In the genomic region with DNA sequence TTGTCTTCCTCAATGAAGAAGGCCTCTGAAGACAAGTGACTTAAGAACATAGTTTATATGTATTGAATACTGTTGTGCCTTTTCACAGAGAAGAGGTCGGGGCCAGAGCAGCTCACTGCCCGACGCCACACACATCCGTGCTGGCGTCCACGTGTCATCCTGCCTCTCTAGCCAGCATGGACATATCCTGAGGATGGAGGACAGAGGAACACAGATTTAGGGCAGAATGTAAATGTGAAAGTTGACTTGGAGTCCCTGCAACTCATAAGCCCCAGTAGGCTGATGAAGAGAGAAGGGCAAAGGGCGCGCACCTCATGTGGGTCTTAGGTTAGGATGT, we compare ENCODE assay signal across 12 cellular contexts. TPM values are rescaled to one million over a fixed set of nuclear protein-coding genes. Genes with fewer than 3 reads are reported as not detected.
DNase-seq lines count a peak whose midpoint lies in the region; ATAC-seq and TF ChIP-seq lines count a peak whose summit lies in the region.
"Had no signal": no experiment of that assay in that cellular context is flagged by ENCODE, and none has a peak within 500 bp of the region (broad histone marks: within the 10 kb centered on the region; RNA-seq: fewer than 3 reads in every experiment).

No MANE protein-coding gene starts in this region.

- H3K9me3 ChIP-seq in heart right ventricle (no peaks in the 10 kb centered on the region), right lobe of liver (no peaks in the 10 kb centered on the region), subcutaneous abdominal adipose tissue (ENCODE audit: control insufficient read depth in 5 of 5, low read length in 5 of 5) (no peaks in the 10 kb centered on the region)

- H3K27ac ChIP-seq in heart right ventricle, result peak overlapping the region in 2 of 10 donors; percentile 93 to 97
- H3K27ac ChIP-seq in right lobe of liver, result peak overlapping the region in 2 of 3 donors; percentile 88 to 96
- H3K27ac ChIP-seq in subcutaneous abdominal adipose tissue (ENCODE audit: low read depth, low read length), result no peak overlapping the region

- H3K36me3 ChIP-seq in heart right ventricle, result no peaks in the 10 kb centered on the region
- H3K36me3 ChIP-seq in right lobe of liver, result no peaks in the 10 kb centered on the region
- H3K36me3 ChIP-seq in subcutaneous abdominal adipose tissue (ENCODE audit: control insufficient read depth in 5 of 5, insufficient read depth in 5 of 5, low read length in 5 of 5), result no peaks in the 10 kb centered on the region

- H3K4me1 ChIP-seq in heart right ventricle (peaks cover 25 to 96% (median 80%) of the 10 kb centered on the region in 9 donors), right lobe of liver (peaks cover 0 to 67% (median 32%) of the 10 kb centered on the region in 4 donors), subcutaneous abdominal adipose tissue (ENCODE audit: control insufficient read depth in 5 of 5, insufficient read depth in 5 of 5, low read length in 5 of 5) (peaks cover 22 to 97% (median 90%) of the 10 kb centered on the region in 5 donors)

- DNase-seq in Right ventricle myocardium inferior (ENCODE audit: missing footprints) (peak; percentile 37), heart right ventricle (no peak), WTC11 (ENCODE audit: low spot score) (no peak), right lobe of liver (peak in 1 of 3 donors; percentile 25), posterior vena cava (ENCODE audit: low spot score) (no peak)
- DNase-seq: cortex of kidney; HCEC 1CT; midbrain; stimulated activated CD4-positive, alpha-beta T cell treated with anti-CD3 and anti-CD28 coated beads, Interleukin-1b, Interleukin-23, amount 100 ng/mL, for 48 hours had no signal

- H3K9ac ChIP-seq in subcutaneous abdominal adipose tissue (ENCODE audit: low read length in 5 of 5), result no peak overlapping the region

- no peaks in the 10 kb centered on the region for H3K27me3 Mint-ChIP-seq in WTC11 (ENCODE audit: low read depth)

- intact Hi-C loops in Right ventricle myocardium inferior (cut with DNase I) (loop anchor here (2.0 kb wide), 2 partner anchors 15 to 17 kb away; no protein-coding TSS in a partner anchor), heart right ventricle (cut with DNase I) (no loop called here), right lobe of liver (cut with DNase I) (no loop called here), posterior vena cava (cut with DNase I) (loop anchor here in 1 of 2 donors (5.0 kb wide), 1 partner anchor 43 kb away; no protein-coding TSS in a partner anchor)

- H3K4me3 Mint-ChIP-seq in WTC11, result peak overlapping the region; percentile 71

- no peak for TF ChIP-seq POLR2A in right lobe of liver (IDR thresholded peaks at IDR 0.05)
- no peak for TF ChIP-seq POLR2A in GM18505 (IDR thresholded peaks at IDR 0.05; ENCODE audit: borderline replicate concordance, extremely low read depth, insufficient read depth, insufficient read length)

- H3K27me3 ChIP-seq in heart right ventricle (no peaks in the 10 kb centered on the region), right lobe of liver (no peaks in the 10 kb centered on the region), subcutaneous abdominal adipose tissue (ENCODE audit: control insufficient read depth in 5 of 5, insufficient read depth in 4 of 5, low read length in 5 of 5) (no peaks in the 10 kb centered on the region)

- TF ChIP-seq CTCF in heart right ventricle (IDR thresholded peaks at IDR 0.05) (no peak), WTC11 (IDR thresholded peaks at IDR 0.05) (no peak), right lobe of liver (IDR thresholded peaks at IDR 0.05) (no peak)

- H3K9me3 Mint-ChIP-seq in WTC11, result no peaks in the 10 kb centered on the region

- peaks cover 28% of the 10 kb centered on the region for H3K4me1 Mint-ChIP-seq in WTC11

- H3K27ac Mint-ChIP-seq in WTC11, result no peak overlapping the region

- no peaks in the 10 kb centered on the region for H3K36me3 Mint-ChIP-seq in WTC11

- CTCF ChIA-PET in WTC11 (lab: Charles Lee), result interaction anchor here (1.8 to 5.0 kb wide), 4 partner anchors 8 to 78 kb away, joined by 11 to 48 read pairs (median 12); no protein-coding TSS in a partner anchor

- ATAC-seq in Right ventricle myocardium inferior, result no peak
- ATAC-seq in heart right ventricle, result no peak
- no peak for ATAC-seq in WTC11
- ATAC-seq in right lobe of liver, result no peak
- no peak for ATAC-seq in HG03571 (IDR thresholded peaks at IDR 0.05; ENCODE audit: unreplicated experiment)
- ATAC-seq in GM18505 (IDR thresholded peaks at IDR 0.05; ENCODE audit: unreplicated experiment), result no peak

- H3K4me3 ChIP-seq in heart right ventricle, result peak overlapping the region in 2 of 10 donors; percentile 96 to 99
- peak overlapping the region; percentile 69 to 93 (median 86) for H3K4me3 ChIP-seq in right lobe of liver
- peak overlapping the region in 3 of 5 donors; percentile 73 to 75 (median 73) for H3K4me3 ChIP-seq in subcutaneous abdominal adipose tissue (ENCODE audit: low read depth in 1 of 5, low read length in 5 of 5)

- WGBS in heart right ventricle, 2 donors, result 94 to 98% methylated on average over 8 of the region's 8 CpGs
- WGBS in right lobe of liver (ENCODE audit: insufficient coverage, low coverage, low lambda C conversion rate, missing lambda C conversion rate), result 39% methylated on average over 8 of the region's 8 CpGs

- POLR2A ChIA-PET in WTC11 (lab: Charles Lee), result no interaction called here

TF ChIP-seq in WTC11, 78 proteins besides CTCF, POLR2A, EP300 and RAD21:
- TF ChIP-seq, protein P1, sequence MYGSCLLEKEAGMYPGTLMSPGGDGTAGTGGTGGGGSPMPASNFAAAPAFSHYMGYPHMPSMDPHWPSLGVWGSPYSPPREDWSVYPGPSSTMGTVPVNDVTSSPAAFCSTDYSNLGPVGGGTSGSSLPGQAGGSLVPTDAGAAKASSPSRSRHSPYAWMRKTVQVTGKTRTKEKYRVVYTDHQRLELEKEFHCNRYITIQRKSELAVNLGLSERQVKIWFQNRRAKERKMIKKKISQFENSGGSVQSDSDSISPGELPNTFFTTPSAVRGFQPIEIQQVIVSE (CRISPR knock-in tag; IDR thresholded peaks at IDR 0.05; ENCODE audit: borderline replicate concordance), result no peak
- TF ChIP-seq, protein P2, sequence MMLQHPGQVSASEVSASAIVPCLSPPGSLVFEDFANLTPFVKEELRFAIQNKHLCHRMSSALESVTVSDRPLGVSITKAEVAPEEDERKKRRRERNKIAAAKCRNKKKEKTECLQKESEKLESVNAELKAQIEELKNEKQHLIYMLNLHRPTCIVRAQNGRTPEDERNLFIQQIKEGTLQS (CRISPR knock-in tag; conservative IDR thresholded peaks at IDR 0.05), result no peak

RNA-seq across cellular contexts. Expression of a gene that starts 1.3 kb away (rescaled TPM):
- total RNA-seq in Right ventricle myocardium inferior (30.6 TPM), heart right ventricle (10 to 100 TPM; 15.1 to 34.5 (median 22.7) TPM), WTC11 (2021) (0.87 to 1.1 TPM (median 0.92 TPM) in 3 replicates), right lobe of liver (10 to 100 TPM; 13.3 to 45.3 (median 22.8) TPM), posterior vena cava (10 to 100 TPM in 1 of 2 donors, 1 to 10 TPM in 1; 9.4 to 14.3 TPM)
- polyA plus RNA-seq in heart right ventricle, result 10 to 100 TPM; 13.3 to 28.7 TPM

RNA-seq across cellular contexts. Expression of a gene that starts 42.2 kb away (rescaled TPM):
- 3.6 TPM for total RNA-seq in Right ventricle myocardium inferior
- 1 to 10 TPM; 1.1 to 4.7 (median 1.7) TPM for total RNA-seq in heart right ventricle
- 1 to 10 TPM; 3.0 to 4.5 TPM for polyA plus RNA-seq in heart right ventricle
- total RNA-seq in WTC11 (2021), result 0.28 to 0.87 TPM (median 0.41 TPM) in 3 replicates
- 10 to 100 TPM in 4 of 6 experiments, 1 to 10 TPM in 2; 7.0 to 26.4 (median 11.9) TPM for total RNA-seq in right lobe of liver
- 1 to 10 TPM; 5.5 to 6.6 TPM for total RNA-seq in posterior vena cava
